Comparison of ENCODE assay signal across 9 cellular contexts in the genomic region with DNA sequence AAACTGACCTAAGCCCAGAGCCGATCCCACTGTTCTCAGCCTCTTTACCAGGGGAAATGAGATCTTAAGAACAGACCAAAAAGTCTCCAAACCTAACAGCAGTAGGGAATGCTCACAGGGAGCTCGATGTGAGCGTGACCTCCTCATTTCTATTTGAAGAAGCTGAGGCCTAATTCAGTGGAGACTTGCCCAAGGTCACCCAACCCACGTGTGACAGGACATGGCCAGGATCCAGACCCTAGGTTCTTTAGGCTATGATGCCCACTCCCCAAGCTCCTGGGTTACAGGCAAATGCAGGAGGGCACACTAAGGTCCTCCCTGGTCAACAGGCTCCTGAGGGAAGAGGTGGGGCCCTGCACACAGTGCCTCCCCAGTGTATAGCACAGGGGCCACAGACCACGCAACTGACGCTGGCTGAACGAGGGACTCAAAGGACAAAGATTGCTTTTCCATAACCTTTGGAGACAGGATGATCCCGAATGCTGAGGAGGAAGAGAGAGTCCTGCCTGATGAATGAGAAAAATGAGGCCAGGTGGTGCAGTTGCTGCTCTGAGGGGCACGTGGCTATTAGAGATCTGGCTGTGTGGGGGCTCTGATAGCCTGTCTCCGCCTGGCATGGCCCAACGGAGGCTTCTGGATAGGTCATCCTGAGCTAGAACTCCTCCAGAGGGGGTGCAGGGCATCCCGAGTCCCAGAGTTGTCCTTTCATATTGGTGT. TPM values are rescaled to one million over a fixed set of nuclear protein-coding genes. Genes with fewer than 3 reads are reported as not detected.
DNase-seq lines count a peak whose midpoint lies in the region; ATAC-seq and TF ChIP-seq lines count a peak whose summit lies in the region.
"Had no signal": no experiment of that assay in that cellular context is flagged by ENCODE, and none has a peak within 500 bp of the region (broad histone marks: within the 10 kb centered on the region; RNA-seq: fewer than 3 reads in every experiment).

No MANE protein-coding gene starts in this region.

- peak overlapping the region; percentile 69 for H3K4me2 ChIP-seq in skeletal muscle satellite cell (ENCODE audit: low read length)
- H3K4me2 ChIP-seq in neuronal stem cell (ENCODE audit: insufficient read depth, low read length, poor library complexity, severe bottlenecking), result no peak overlapping the region

- H3K4me3 Mint-ChIP-seq in Calu3 (ENCODE audit: low read depth, unreplicated experiment), result peak overlapping the region; percentile 21
- no peak overlapping the region for H3K4me3 Mint-ChIP-seq in activated CD4-positive, alpha-beta memory T cell treated with anti-CD3 and anti-CD28 coated beads for 36 hours

- peaks cover 52% of the 10 kb centered on the region for H3K36me3 Mint-ChIP-seq in Calu3 (ENCODE audit: insufficient read depth, unreplicated experiment)
- H3K36me3 Mint-ChIP-seq in activated CD4-positive, alpha-beta memory T cell treated with anti-CD3 and anti-CD28 coated beads for 36 hours, result peaks cover 47% of the 10 kb centered on the region

- intact Hi-C loops in Calu3 (cut with micrococcal nuclease; ENCODE audit: unreplicated experiment) (loop anchor here (1.0 kb wide), 1 partner anchor 92 kb away; no protein-coding TSS in a partner anchor), head of caudate nucleus (cut with DNase I) (no loop called here)
- intact Hi-C loops in activated CD4-positive, alpha-beta memory T cell treated with anti-CD3 and anti-CD28 coated beads for 36 hours (cut with micrococcal nuclease), result no loop called here

- H3K9ac ChIP-seq in skeletal muscle satellite cell (ENCODE audit: low read depth, low read length) (peak overlapping the region; percentile 46), neuronal stem cell (ENCODE audit: low read depth, low read length, poor library complexity) (no peak overlapping the region)

- H3K27me3 ChIP-seq in gastroesophageal sphincter (no peaks in the 10 kb centered on the region), skeletal muscle satellite cell (ENCODE audit: control insufficient read depth, insufficient read depth, low read length) (no peaks in the 10 kb centered on the region), neuronal stem cell (ENCODE audit: control insufficient read depth in 3 of 3, insufficient read depth in 3 of 3, low read depth in 1 of 3, low read length in 3 of 3) (no peaks in the 10 kb centered on the region)

- H3K9me3 Mint-ChIP-seq in Calu3 (ENCODE audit: low read depth, unreplicated experiment), result no peaks in the 10 kb centered on the region
- H3K9me3 Mint-ChIP-seq in activated CD4-positive, alpha-beta memory T cell treated with anti-CD3 and anti-CD28 coated beads for 36 hours, result no peaks in the 10 kb centered on the region

- H3K36me3 ChIP-seq in gastroesophageal sphincter, result peaks cover 0 to 21% of the 10 kb centered on the region in 2 donors
- H3K36me3 ChIP-seq in skeletal muscle satellite cell (ENCODE audit: insufficient read depth, low read length), result peaks cover 70% of the 10 kb centered on the region
- H3K36me3 ChIP-seq in neuronal stem cell (replicated peaks in 1 of 2; ENCODE audit: control insufficient read depth in 2 of 2, insufficient read depth in 2 of 2, low read length in 2 of 2), result peaks cover 9 to 37% of the 10 kb centered on the region in 2 donors

- H3K14ac ChIP-seq in neuronal stem cell (ENCODE audit: low read length), result no peak overlapping the region

- H3K4me1 ChIP-seq in gastroesophageal sphincter, result peaks cover 41 to 100% (median 91%) of the 10 kb centered on the region in 3 donors
- H3K4me1 ChIP-seq in skeletal muscle satellite cell (ENCODE audit: control insufficient read depth, insufficient read depth, low read length), result peaks cover 77% of the 10 kb centered on the region
- peaks cover 3 to 6% of the 10 kb centered on the region in 2 donors for H3K4me1 ChIP-seq in neuronal stem cell (ENCODE audit: control insufficient read depth in 2 of 2, insufficient read depth in 1 of 2, low read depth in 1 of 2, low read length in 2 of 2)

- H2BK120ac ChIP-seq in neuronal stem cell (ENCODE audit: low read depth, low read length), result no peak overlapping the region

- H3K9me3 ChIP-seq in gastroesophageal sphincter, result no peaks in the 10 kb centered on the region
- no peaks in the 10 kb centered on the region for H3K9me3 ChIP-seq in skeletal muscle satellite cell (replicated peaks; ENCODE audit: low read length)
- H3K9me3 ChIP-seq in neuronal stem cell (replicated peaks in 1 of 2; ENCODE audit: control insufficient read depth in 2 of 2, insufficient read depth in 1 of 2, low read depth in 1 of 2, low read length in 2 of 2), result no peaks in the 10 kb centered on the region

- no peak overlapping the region for H2BK15ac ChIP-seq in neuronal stem cell (ENCODE audit: low read length)

- no peak overlapping the region for H2BK12ac ChIP-seq in neuronal stem cell (ENCODE audit: low read length)

- no peak overlapping the region for H3K18ac ChIP-seq in neuronal stem cell (ENCODE audit: low read length)

- TF ChIP-seq CTCF in Calu3 (IDR thresholded peaks at IDR 0.05; ENCODE audit: unreplicated experiment), result no peak
- no peak for TF ChIP-seq CTCF in gastroesophageal sphincter (IDR thresholded peaks at IDR 0.05)

- H2AFZ ChIP-seq in neuronal stem cell (ENCODE audit: low read length), result no peak overlapping the region

- no peak overlapping the region for H2AK5ac ChIP-seq in neuronal stem cell (ENCODE audit: low read depth, low read length)

- CTCF ChIA-PET in Calu3 (lab: Charles Lee), result interaction anchor here (0.5 to 4.0 kb wide), 14 partner anchors 8 to 140 kb away, joined by 3 to 32 read pairs (median 6); partner anchors contain the start of gene MAP3K14
- CTCF ChIA-PET in activated CD4-positive, alpha-beta memory T cell treated with anti-CD3 and anti-CD28 coated beads for 36 hours (lab: Charles Lee), result interaction anchor here (0.7 to 6.9 kb wide), 13 partner anchors 9 to 96 kb away, joined by 3 to 36 read pairs (median 4); partner anchors contain the start of gene MAP3K14

- no peak overlapping the region for H3K4me3 ChIP-seq in gastroesophageal sphincter
- H3K4me3 ChIP-seq in skeletal muscle satellite cell (ENCODE audit: low read length), result no peak overlapping the region
- H3K4me3 ChIP-seq in neuronal stem cell (ENCODE audit: low read length in 2 of 2), result no peak overlapping the region

- no TSS peak for BruUV-seq in Calu3 (replicated peaks; lab: Mats Ljungman, UMichigan)

- H3K27ac Mint-ChIP-seq in Calu3 (ENCODE audit: unreplicated experiment), result peak overlapping the region; percentile 66
- H3K27ac Mint-ChIP-seq in activated CD4-positive, alpha-beta memory T cell treated with anti-CD3 and anti-CD28 coated beads for 36 hours, result peak overlapping the region; percentile 79

- H4K91ac ChIP-seq in neuronal stem cell (ENCODE audit: low read depth, low read length, poor library complexity), result no peak overlapping the region

- DNase-seq in Calu3, result no peak
- DNase-seq in activated CD4-positive, alpha-beta memory T cell treated with anti-CD3 and anti-CD28 coated beads for 36 hours, result no peak
- DNase-seq in neuronal stem cell (ENCODE audit: low spot score), result no peak
- DNase-seq in head of caudate nucleus, result no peak
- no peak for DNase-seq in foreskin melanocyte

- TF ChIP-seq POLR2A in gastroesophageal sphincter (IDR thresholded peaks at IDR 0.05), result no peak

- POLR2A ChIA-PET in activated CD4-positive, alpha-beta memory T cell treated with anti-CD3 and anti-CD28 coated beads for 36 hours (lab: Charles Lee), result interaction anchor here (0.7 to 0.8 kb wide), 2 partner anchors 14 to 20 kb away, joined by 3 to 4 read pairs; no protein-coding TSS in a partner anchor

- no peak for ATAC-seq in gastroesophageal sphincter
- no peak for ATAC-seq in HG03460 (IDR thresholded peaks at IDR 0.05; ENCODE audit: unreplicated experiment)

- no peak overlapping the region for H4K8ac ChIP-seq in neuronal stem cell (ENCODE audit: low read depth, low read length)

- no peak for TF ChIP-seq EP300 in gastroesophageal sphincter (IDR thresholded peaks at IDR 0.05)

- peaks cover 66% of the 10 kb centered on the region for H3K4me1 Mint-ChIP-seq in Calu3 (ENCODE audit: low read depth, unreplicated experiment)
- peaks cover 64% of the 10 kb centered on the region for H3K4me1 Mint-ChIP-seq in activated CD4-positive, alpha-beta memory T cell treated with anti-CD3 and anti-CD28 coated beads for 36 hours (ENCODE audit: low read depth)

- 57% methylated on average over 5 of the region's 12 CpGs; no CpG with 5 or more reads in 1 of the 2 donors for WGBS in gastroesophageal sphincter (ENCODE audit: low coverage in 1 of 2), 2 donors
- no CpG with 5 or more reads among the region's 12 CpGs for WGBS in neuronal stem cell (ENCODE audit: extremely low coverage in 2 of 2, insufficient read length in 2 of 2, insufficient replicate concordance in 1 of 2), 2 donors

- no peaks in the 10 kb centered on the region for H3K27me3 Mint-ChIP-seq in Calu3 (ENCODE audit: unreplicated experiment)
- H3K27me3 Mint-ChIP-seq in activated CD4-positive, alpha-beta memory T cell treated with anti-CD3 and anti-CD28 coated beads for 36 hours, result no peaks in the 10 kb centered on the region

- peak overlapping the region; percentile 2 to 96 (median 85) for H3K27ac ChIP-seq in gastroesophageal sphincter
- H3K27ac ChIP-seq in neuronal stem cell (replicated peaks; ENCODE audit: low read length), result no peak overlapping the region

- peaks cover 1% of the 10 kb centered on the region for H3K79me1 ChIP-seq in neuronal stem cell (ENCODE audit: low read depth, low read length)

- H3K4ac ChIP-seq in neuronal stem cell (ENCODE audit: low read length), result no peak overlapping the region

- H2BK5ac ChIP-seq in neuronal stem cell (ENCODE audit: low read length), result no peak overlapping the region

- H3K23ac ChIP-seq in neuronal stem cell (ENCODE audit: low read depth, low read length, poor library complexity), result no peak overlapping the region

RNA-seq across cellular contexts. Expression of gene MAP3K14, which starts 24.0 kb away (rescaled TPM):
- 26.7 and 33.2 TPM in 2 replicates for total RNA-seq in Calu3 (2022)
- total RNA-seq in activated CD4-positive, alpha-beta memory T cell treated with anti-CD3 and anti-CD28 coated beads for 36 hours, result 10 to 100 TPM; 62.9 to 65.0 TPM
- total RNA-seq in gastroesophageal sphincter, result 10 to 100 TPM in 3 of 4 donors, 1 to 10 TPM in 1; 8.5 to 17.5 (median 13.5) TPM
- total RNA-seq in skeletal muscle satellite cell (2012; rRNA removed), result 4.3 and 4.6 TPM in 2 replicates
- polyA plus RNA-seq in neuronal stem cell (2013, experiment 1 of 2), result 3.2 TPM
- polyA plus RNA-seq in neuronal stem cell (2013, experiment 2 of 2), result 3.2 TPM

RNA-seq across cellular contexts. Expression of gene SPATA32, which starts 31.0 kb away (rescaled TPM):
- total RNA-seq in Calu3 (2022) (0.85 and 0.88 TPM in 2 replicates), gastroesophageal sphincter (not detected)
- under 1 TPM in 1 of 2 experiments, not detected in 1; 0.12 TPM for total RNA-seq in activated CD4-positive, alpha-beta memory T cell treated with anti-CD3 and anti-CD28 coated beads for 36 hours
- total RNA-seq in skeletal muscle satellite cell (2012; rRNA removed), result not detected in 2 replicates
- polyA plus RNA-seq in neuronal stem cell (2013, experiment 1 of 2), result 0.04 TPM
- polyA plus RNA-seq in neuronal stem cell (2013, experiment 2 of 2), result 0.01 TPM
- total RNA-seq: M059J had no signal
